Comparison of ENCODE assay signal across 8 cellular contexts in genomic region chr12:105083551-105084105, GRCh38. TPM values are rescaled to one million over a fixed set of nuclear protein-coding genes. Genes with fewer than 3 reads are reported as not detected.
DNase-seq lines count a peak whose midpoint lies in the region; ATAC-seq and TF ChIP-seq lines count a peak whose summit lies in the region.

No MANE protein-coding gene starts in this region.

- H3K27ac Mint-ChIP-seq in effector memory CD8-positive, alpha-beta T cell: no peak overlapping the region

- TF ChIP-seq POLR2A in testis (IDR thresholded peaks at IDR 0.05): no peak

- peaks cover 6 to 7% of the 10 kb centered on the region in 2 donors for H3K4me1 Mint-ChIP-seq in effector memory CD8-positive, alpha-beta T cell (ENCODE audit: low read depth in 2 of 2)

- H3K4me1 ChIP-seq in testis: no peaks in the 10 kb centered on the region

- no peaks in the 10 kb centered on the region for H3K27me3 ChIP-seq in testis

- no peak for TF ChIP-seq CTCF in testis (IDR thresholded peaks at IDR 0.05)

- H3K27ac ChIP-seq in testis: no peak overlapping the region

- peak overlapping the region; percentile 55 to 64 for H3K4me3 ChIP-seq in testis

- WGBS in testis, 2 donors: 4 to 5% methylated on average over 14 to 18 of the region's 18 CpGs

- peak; percentile 34 for ATAC-seq in HG02759 (IDR thresholded peaks at IDR 0.05; ENCODE audit: unreplicated experiment)
- no peak for ATAC-seq in effector memory CD8-positive, alpha-beta T cell (replicated peaks)

- H3K36me3 Mint-ChIP-seq in effector memory CD8-positive, alpha-beta T cell (ENCODE audit: insufficient read depth): no peaks in the 10 kb centered on the region

- no peaks in the 10 kb centered on the region for H3K9me3 Mint-ChIP-seq in effector memory CD8-positive, alpha-beta T cell

- H3K27me3 Mint-ChIP-seq in effector memory CD8-positive, alpha-beta T cell: peaks cover 50 to 55% of the 10 kb centered on the region in 2 donors

- H3K36me3 ChIP-seq in testis (ENCODE audit: low read depth, missing control alignments): no peaks in the 10 kb centered on the region

- H3K9me3 ChIP-seq in testis: no peaks in the 10 kb centered on the region

- peak overlapping the region; percentile 63 to 64 for H3K4me3 Mint-ChIP-seq in effector memory CD8-positive, alpha-beta T cell

- DNase-seq in EL (peak; percentile 79), SK-N-DZ (ENCODE audit: low spot score) (peak; percentile 45), medulla oblongata (ENCODE audit: extremely low spot score) (peak; percentile 48), testis (peak; percentile 61), NCI-H1417 treated with DMSO at 0.1 percent for 48 hours (lab: John Stamatoyannopoulos, UW) (no peak), GM19238 (ENCODE audit: insufficient read length, low spot score) (no peak)
- no peak for DNase-seq in effector memory CD8-positive, alpha-beta T cell

- intact Hi-C loops in testis (cut with DNase I; ENCODE audit: low total_unique reads): no loop called here

RNA-seq across cellular contexts. Expression of gene ALDH1L2, which starts 0.6 kb away (rescaled TPM):
- 2.2 and 4.3 TPM in 2 replicates for polyA plus RNA-seq in SK-N-DZ (2014; cell fraction: cytosol; rRNA removed)
- polyA plus RNA-seq in SK-N-DZ (2014; cell fraction: nucleus; rRNA removed): 2.3 and 4.9 TPM in 2 replicates
- 1 to 10 TPM; 2.3 to 2.5 TPM for total RNA-seq in testis
- polyA plus RNA-seq in testis (ENCODE audit: insufficient read depth, low read depth, low replicate concordance): 3.5 TPM

RNA-seq across cellular contexts. Expression of gene WASHC4, which starts 23.9 kb away (rescaled TPM):
- polyA plus RNA-seq in SK-N-DZ (2014; cell fraction: cytosol; rRNA removed): 22.1 and 25.6 TPM in 2 replicates
- polyA plus RNA-seq in SK-N-DZ (2014; cell fraction: nucleus; rRNA removed): 51.3 and 60.3 TPM in 2 replicates
- 10 to 100 TPM; 55.3 to 57.7 TPM for total RNA-seq in testis
- 17.4 TPM for polyA plus RNA-seq in testis (ENCODE audit: insufficient read depth, low read depth, low replicate concordance)

Comparison
In these comparisons a context has a peak if more than half of its experiments do, and no peak if none do; other contexts are left out.
1. DNase-seq: peak in EL (single experiment), SK-N-DZ (single experiment), medulla oblongata (single experiment) and testis (single experiment); none in effector memory CD8-positive, alpha-beta T cell (0 of 3), NCI-H1417 treated with DMSO at 0.1 percent for 48 hours (single experiment) and GM19238 (single experiment).